18 cellular contexts compared by ENCODE assay signal in the genomic region with DNA sequence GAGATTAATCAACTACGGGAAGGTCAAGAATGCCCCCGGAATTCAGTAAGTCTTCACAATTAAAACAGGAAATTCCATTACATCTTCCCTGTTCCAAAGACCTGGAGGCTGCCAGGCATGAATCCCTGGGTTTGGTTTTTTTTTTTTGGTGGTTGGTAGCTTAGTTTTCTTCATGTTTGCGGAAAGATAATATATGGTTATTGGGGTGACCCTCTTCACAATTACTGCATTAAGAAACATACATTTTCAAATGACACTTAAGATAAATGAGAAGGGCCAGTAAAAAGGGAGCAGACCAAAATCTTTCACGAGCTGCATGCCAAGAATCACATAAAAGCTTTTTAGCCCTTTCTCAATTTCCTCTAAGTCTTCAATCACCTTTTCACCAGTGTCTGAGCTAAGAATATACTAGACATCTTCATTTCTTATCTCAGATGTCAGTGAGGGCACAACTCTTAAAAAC.
DNase-seq lines count a peak whose midpoint lies in the region; ATAC-seq and TF ChIP-seq lines count a peak whose summit lies in the region.
"Had no signal": no experiment of that assay in that cellular context is flagged by ENCODE, and none has a peak within 500 bp of the region (broad histone marks: within the 10 kb centered on the region; RNA-seq: fewer than 3 reads in every experiment).

No MANE protein-coding gene starts in this region.

- H3K36me3 Mint-ChIP-seq in activated T-cell treated with anti-CD3 and anti-CD28 coated beads, Interleukin-2, amount 50 U/mL, for 24 hours (ENCODE audit: low read depth): no peaks in the 10 kb centered on the region
- H3K36me3 Mint-ChIP-seq: natural killer cell treated with Interleukin-12 subunit alpha and Interleukin-12 subunit beta and Interleukin-15 and Interleukin-18, amount 100 ng/mL, for 72 hours had no signal

- H3K27ac Mint-ChIP-seq in activated T-cell treated with anti-CD3 and anti-CD28 coated beads, Interleukin-2, amount 50 U/mL, for 24 hours: no peak overlapping the region
- H3K27ac Mint-ChIP-seq: natural killer cell treated with Interleukin-12 subunit alpha and Interleukin-12 subunit beta and Interleukin-15 and Interleukin-18, amount 100 ng/mL, for 72 hours had no signal

- no TSS peak for BruUV-seq in A673 (replicated peaks; lab: Mats Ljungman, UMichigan)

- POLR2A ChIA-PET in A673 (lab: Charles Lee; ENCODE audit: low non-redundant PET): no interaction called here

- ATAC-seq in SK-N-SH treated with all-trans-retinoic acid at 6 μM for 48 hours (peak; percentile 70), GM18520 (IDR thresholded peaks at IDR 0.05; ENCODE audit: unreplicated experiment) (no peak), GM21367 (IDR thresholded peaks at IDR 0.05; ENCODE audit: unreplicated experiment) (no peak)
- ATAC-seq: natural killer cell treated with Interleukin-12 subunit alpha and Interleukin-12 subunit beta and Interleukin-15 and Interleukin-18, amount 100 ng/mL, for 72 hours had no signal

- H3K9me3 ChIP-seq in sigmoid colon (no peaks in the 10 kb centered on the region), A673 (ENCODE audit: low read depth, low read length, poor library complexity, severe bottlenecking) (no peaks in the 10 kb centered on the region)
- H3K9me3 ChIP-seq: right lobe of liver, testis had no signal

- no peak for TF ChIP-seq CTCF in fibroblast of villous mesenchyme (IDR thresholded peaks at IDR 0.05; ENCODE audit: insufficient read depth, low read depth, low read length)
- TF ChIP-seq CTCF in sigmoid colon (IDR thresholded peaks at IDR 0.05): no peak
- no peak for TF ChIP-seq CTCF in A673 (conservative IDR thresholded peaks at IDR 0.05; ENCODE audit: low read depth, low read length)

- H3K4me3 Mint-ChIP-seq in activated T-cell treated with anti-CD3 and anti-CD28 coated beads, Interleukin-2, amount 50 U/mL, for 24 hours: no peak overlapping the region
- H3K4me3 Mint-ChIP-seq: natural killer cell treated with Interleukin-12 subunit alpha and Interleukin-12 subunit beta and Interleukin-15 and Interleukin-18, amount 100 ng/mL, for 72 hours had no signal

- H3K9me3 Mint-ChIP-seq in activated T-cell treated with anti-CD3 and anti-CD28 coated beads, Interleukin-2, amount 50 U/mL, for 24 hours: no peaks in the 10 kb centered on the region
- H3K9me3 Mint-ChIP-seq: natural killer cell treated with Interleukin-12 subunit alpha and Interleukin-12 subunit beta and Interleukin-15 and Interleukin-18, amount 100 ng/mL, for 72 hours had no signal

- CTCF ChIA-PET in A673 (lab: Charles Lee): no interaction called here

- TF ChIP-seq EP300 in sigmoid colon (IDR thresholded peaks at IDR 0.05): no peak

- H3K36me3 ChIP-seq in sigmoid colon: no peaks in the 10 kb centered on the region
- no peaks in the 10 kb centered on the region for H3K36me3 ChIP-seq in A673 (ENCODE audit: insufficient read depth, low read length, poor library complexity, severe bottlenecking)
- H3K36me3 ChIP-seq: right lobe of liver had no signal

- TF ChIP-seq POLR2A in sigmoid colon (IDR thresholded peaks at IDR 0.05): no peak

- DNase-seq in GM03348 (ENCODE audit: low spot score) (peak; percentile 63), fibroblast of villous mesenchyme (ENCODE audit: low read depth) (peak; percentile 44), sigmoid colon (no peak), A673 (ENCODE audit: low spot score) (no peak)
- no peak for DNase-seq in activated T-cell treated with anti-CD3 and anti-CD28 coated beads, Interleukin-2, amount 50 U/mL, for 24 hours
- DNase-seq: activated CD4-positive, alpha-beta T cell treated with anti-CD3 and anti-CD28 coated beads for 1 hour; activated CD8-positive, alpha-beta memory T cell treated with anti-CD3 and anti-CD28 coated beads, Interleukin-2, amount 50 U/mL, for 4 hours; activated gamma-delta T cell treated with Interleukin-2 at 50 U/mL for 16 hours; dorsolateral prefrontal cortex; MM.1S; NCI-H1694 treated with DMSO at 0.1 percent for 48 hours; right lobe of liver; T-helper 9 cell; testis had no signal

- no peaks in the 10 kb centered on the region for H3K4me1 Mint-ChIP-seq in activated T-cell treated with anti-CD3 and anti-CD28 coated beads, Interleukin-2, amount 50 U/mL, for 24 hours (ENCODE audit: low read depth)

- 70 to 87% methylated on average over 4 of the region's 4 CpGs for WGBS in sigmoid colon, 2 donors

- H3K27me3 ChIP-seq in sigmoid colon (no peaks in the 10 kb centered on the region), A673 (replicated peaks; ENCODE audit: insufficient read depth, low read depth, low read length, poor library complexity) (no peaks in the 10 kb centered on the region)
- H3K27me3 ChIP-seq: dorsolateral prefrontal cortex, right lobe of liver, testis had no signal

- H3K4me3 ChIP-seq in fibroblast of villous mesenchyme (ENCODE audit: low read depth, low read length) (no peak overlapping the region), sigmoid colon (no peak overlapping the region), A673 (ENCODE audit: low read depth, low read length, poor library complexity, severe bottlenecking) (no peak overlapping the region)
- H3K4me3 ChIP-seq: dorsolateral prefrontal cortex, right lobe of liver, testis had no signal

- H3K4me1 ChIP-seq in sigmoid colon (peaks cover 0 to 69% (median 66%) of the 10 kb centered on the region in 4 donors), A673 (ENCODE audit: insufficient read depth, low read length, poor library complexity, severe bottlenecking) (peaks cover 6% of the 10 kb centered on the region)
- H3K4me1 ChIP-seq: right lobe of liver, testis had no signal

- H3K27ac ChIP-seq in sigmoid colon: peak overlapping the region in 3 of 4 donors; percentile 36 to 61 (median 43)
- no peak overlapping the region for H3K27ac ChIP-seq in A673 (ENCODE audit: low read depth, low read length, poor library complexity, severe bottlenecking)
- H3K27ac ChIP-seq: testis had no signal

- peaks cover 18% of the 10 kb centered on the region for H3K27me3 Mint-ChIP-seq in activated T-cell treated with anti-CD3 and anti-CD28 coated beads, Interleukin-2, amount 50 U/mL, for 24 hours

- intact Hi-C loops in sigmoid colon (cut with DNase I) (no loop called here), A673 (cut with micrococcal nuclease; ENCODE audit: unreplicated experiment) (no loop called here)

TF ChIP-seq in SK-N-SH treated with all-trans-retinoic acid at 6 μM for 48 hours, 23 proteins besides CTCF, POLR2A, EP300 and RAD21 (continues in another document):
- TF ChIP-seq, protein P1, sequence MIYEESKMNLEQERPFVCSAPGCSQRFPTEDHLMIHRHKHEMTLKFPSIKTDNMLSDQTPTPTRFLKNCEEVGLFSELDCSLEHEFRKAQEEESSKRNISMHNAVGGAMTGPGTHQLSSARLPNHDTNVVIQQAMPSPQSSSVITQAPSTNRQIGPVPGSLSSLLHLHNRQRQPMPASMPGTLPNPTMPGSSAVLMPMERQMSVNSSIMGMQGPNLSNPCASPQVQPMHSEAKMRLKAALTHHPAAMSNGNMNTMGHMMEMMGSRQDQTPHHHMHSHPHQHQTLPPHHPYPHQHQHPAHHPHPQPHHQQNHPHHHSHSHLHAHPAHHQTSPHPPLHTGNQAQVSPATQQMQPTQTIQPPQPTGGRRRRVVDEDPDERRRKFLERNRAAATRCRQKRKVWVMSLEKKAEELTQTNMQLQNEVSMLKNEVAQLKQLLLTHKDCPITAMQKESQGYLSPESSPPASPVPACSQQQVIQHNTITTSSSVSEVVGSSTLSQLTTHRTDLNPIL (CRISPR knock-in tag; IDR thresholded peaks at IDR 0.05; ENCODE audit: low read depth): 0 out of 2 replicates have a peak, but pooled peaks have one; percentile 62
- TF ChIP-seq, protein P2, sequence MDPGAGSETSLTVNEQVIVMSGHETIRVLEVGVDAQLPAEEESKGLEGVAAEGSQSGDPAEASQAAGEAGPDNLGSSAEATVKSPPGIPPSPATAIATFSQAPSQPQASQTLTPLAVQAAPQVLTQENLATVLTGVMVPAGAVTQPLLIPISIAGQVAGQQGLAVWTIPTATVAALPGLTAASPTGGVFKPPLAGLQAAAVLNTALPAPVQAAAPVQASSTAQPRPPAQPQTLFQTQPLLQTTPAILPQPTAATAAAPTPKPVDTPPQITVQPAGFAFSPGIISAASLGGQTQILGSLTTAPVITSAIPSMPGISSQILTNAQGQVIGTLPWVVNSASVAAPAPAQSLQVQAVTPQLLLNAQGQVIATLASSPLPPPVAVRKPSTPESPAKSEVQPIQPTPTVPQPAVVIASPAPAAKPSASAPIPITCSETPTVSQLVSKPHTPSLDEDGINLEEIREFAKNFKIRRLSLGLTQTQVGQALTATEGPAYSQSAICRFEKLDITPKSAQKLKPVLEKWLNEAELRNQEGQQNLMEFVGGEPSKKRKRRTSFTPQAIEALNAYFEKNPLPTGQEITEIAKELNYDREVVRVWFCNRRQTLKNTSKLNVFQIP (CRISPR knock-in tag; IDR thresholded peaks at IDR 0.05; ENCODE audit: borderline replicate concordance, low read depth): no peak
- no peak for TF ChIP-seq ZC3H10 (CRISPR knock-in tag; IDR thresholded peaks at IDR 0.05)
- no peak for TF ChIP-seq OSR1 (CRISPR knock-in tag; IDR thresholded peaks at IDR 0.05)
- TF ChIP-seq ISL1 (CRISPR knock-in tag; IDR thresholded peaks at IDR 0.05): peak; percentile 100
- TF ChIP-seq, protein P3, sequence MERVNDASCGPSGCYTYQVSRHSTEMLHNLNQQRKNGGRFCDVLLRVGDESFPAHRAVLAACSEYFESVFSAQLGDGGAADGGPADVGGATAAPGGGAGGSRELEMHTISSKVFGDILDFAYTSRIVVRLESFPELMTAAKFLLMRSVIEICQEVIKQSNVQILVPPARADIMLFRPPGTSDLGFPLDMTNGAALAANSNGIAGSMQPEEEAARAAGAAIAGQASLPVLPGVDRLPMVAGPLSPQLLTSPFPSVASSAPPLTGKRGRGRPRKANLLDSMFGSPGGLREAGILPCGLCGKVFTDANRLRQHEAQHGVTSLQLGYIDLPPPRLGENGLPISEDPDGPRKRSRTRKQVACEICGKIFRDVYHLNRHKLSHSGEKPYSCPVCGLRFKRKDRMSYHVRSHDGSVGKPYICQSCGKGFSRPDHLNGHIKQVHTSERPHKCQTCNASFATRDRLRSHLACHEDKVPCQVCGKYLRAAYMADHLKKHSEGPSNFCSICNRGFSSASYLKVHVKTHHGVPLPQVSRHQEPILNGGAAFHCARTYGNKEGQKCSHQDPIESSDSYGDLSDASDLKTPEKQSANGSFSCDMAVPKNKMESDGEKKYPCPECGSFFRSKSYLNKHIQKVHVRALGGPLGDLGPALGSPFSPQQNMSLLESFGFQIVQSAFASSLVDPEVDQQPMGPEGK (CRISPR knock-in tag; IDR thresholded peaks at IDR 0.05; ENCODE audit: borderline replicate concordance): peak; percentile 66; the same call in 1 of the 2 replicates
- peak; percentile 73; the same call in 1 of the 2 replicates for TF ChIP-seq ESRRG (CRISPR knock-in tag; IDR thresholded peaks at IDR 0.05)
- no peak for TF ChIP-seq ARNTL (CRISPR knock-in tag; IDR thresholded peaks at IDR 0.05; ENCODE audit: borderline replicate concordance, low read depth)

Comparison
In these comparisons a context has a peak if more than half of its experiments do, and no peak if none do; other contexts are left out.
1. DNase-seq: peak in GM03348 (single experiment) and fibroblast of villous mesenchyme (single experiment); none in sigmoid colon (single experiment), activated T-cell treated with anti-CD3 and anti-CD28 coated beads, Interleukin-2, amount 50 U/mL, for 24 hours (single experiment) and A673 (single experiment).